ENCODE assay signal across 34 cellular contexts in genomic region chr22:27656970-27657369, GRCh38.
"Had no signal": no experiment of that assay in that cellular context is flagged by ENCODE, and none has a peak within 500 bp of the region (broad histone marks: within the 10 kb centered on the region; RNA-seq: fewer than 3 reads in every experiment).

No MANE protein-coding gene starts in this region.

- H3K4me3 ChIP-seq: MG63 had no signal

- H3K36me3 ChIP-seq: MG63 had no signal

- DNase-seq: Karpas-422, Kasumi-1, MG63, MM.1S, MV-4-11, NCI-H1048, NCI-H1092, NCI-H1092 treated with DMSO at 0.1 percent for 48 hours, NCI-H1105, NCI-H1105 treated with DMSO at 0.1 percent for 48 hours, NCI-H1417, NCI-H1417 treated with DMSO at 0.1 percent for 48 hours, NCI-H1436, NCI-H1436 treated with DMSO at 0.1 percent for 48 hours, NCI-H146, NCI-H1694, NCI-H1694 treated with DMSO at 0.1 percent for 48 hours, NCI-H187, NCI-H187 treated with DMSO at 0.1 percent for 48 hours, NCI-H1930, NCI-H2029, NCI-H2029 treated with DMSO at 0.1 percent for 48 hours, NCI-H2081, NCI-H2081 treated with DMSO at 0.1 percent for 48 hours, NCI-H2107, NCI-H2171, NCI-H2171 treated with DMSO at 0.1 percent for 48 hours, NCI-H2227 treated with DMSO at 0.1 percent for 48 hours, NCI-H226, NCI-H345, NCI-H446, NCI-H446 treated with DMSO at 0.1 percent for 48 hours, NCI-H510A, NCI-H510A treated with DMSO at 0.1 percent for 48 hours had no signal

- H3K27me3 ChIP-seq: MG63 had no signal
